21 cellular contexts compared by ENCODE assay signal in the genomic region with DNA sequence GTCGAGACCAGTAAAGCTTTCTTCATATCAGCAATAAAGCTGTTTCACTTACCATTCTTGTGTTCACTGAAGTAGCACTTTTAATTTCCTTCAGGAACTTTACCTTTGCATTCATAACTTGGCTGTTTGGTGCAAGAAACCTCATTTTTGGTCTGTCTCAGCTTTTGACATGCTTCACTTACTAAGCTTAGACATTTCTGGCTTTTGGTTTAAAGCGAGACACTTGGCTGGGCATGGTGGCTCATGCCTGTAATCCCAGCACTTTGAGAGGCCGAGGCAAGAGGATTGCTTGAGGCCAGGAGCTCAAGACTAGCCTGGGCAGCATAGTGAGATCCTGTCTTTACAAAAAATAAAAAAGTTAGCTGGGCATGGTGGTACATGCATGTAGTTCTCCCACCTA. TPM values are rescaled to one million over a fixed set of nuclear protein-coding genes. Genes with fewer than 3 reads are reported as not detected.
DNase-seq lines count a peak whose midpoint lies in the region; ATAC-seq, FAIRE-seq and TF ChIP-seq lines count a peak whose summit lies in the region.
"Had no signal": no experiment of that assay in that cellular context is flagged by ENCODE, and none has a peak within 500 bp of the region (broad histone marks: within the 10 kb centered on the region; RNA-seq: fewer than 3 reads in every experiment).

No MANE protein-coding gene starts in this region.

- H3K4me1 Mint-ChIP-seq in naive thymus-derived CD4-positive, alpha-beta T cell = peaks cover 0 to 93% (median 73%) of the 10 kb centered on the region in 7 donors
- H3K4me1 Mint-ChIP-seq in activated CD4-positive, alpha-beta T cell treated with anti-CD3 and anti-CD28 coated beads, Interleukin-2, amount 10 ng/mL, durations not matched to agents 7 days and 5 days = peaks cover 10% of the 10 kb centered on the region
- peaks cover 22% of the 10 kb centered on the region for H3K4me1 Mint-ChIP-seq in T-helper 17 cell

- TF ChIP-seq CTCF in RWPE1 (conservative IDR thresholded peaks at IDR 0.05; ENCODE audit: low read depth) = no peak

- peaks cover 0 to 3% (median 0%) of the 10 kb centered on the region in 11 donors for H3K9me3 Mint-ChIP-seq in naive thymus-derived CD4-positive, alpha-beta T cell
- peaks cover 4% of the 10 kb centered on the region for H3K9me3 Mint-ChIP-seq in activated CD4-positive, alpha-beta T cell treated with anti-CD3 and anti-CD28 coated beads, Interleukin-2, amount 10 ng/mL, durations not matched to agents 7 days and 5 days

- FAIRE-seq in GM12891 (lab: Jason Lieb, UNC) = no peak

- no peak for TF ChIP-seq POLR2A in GM12891 (IDR thresholded peaks at IDR 0.05; ENCODE audit: low read depth, low read length)

- H3K4me3 ChIP-seq in naive thymus-derived CD4-positive, alpha-beta T cell (ENCODE audit: low read length) = no peak overlapping the region

- CTCF ChIA-PET in RWPE1 (lab: Yijun Ruan, JAX) = interaction anchor here (0.9 kb wide), 1 partner anchor 45 kb away, joined by 4 read pairs; no protein-coding TSS in a partner anchor
- CTCF ChIA-PET in naive thymus-derived CD4-positive, alpha-beta T cell (lab: Charles Lee) = interaction anchor here (1.0 to 2.9 kb wide), 3 partner anchors 12 to 161 kb away, joined by 3 to 12 read pairs (median 3); no protein-coding TSS in a partner anchor
- CTCF ChIA-PET in activated CD4-positive, alpha-beta T cell treated with anti-CD3 and anti-CD28 coated beads, Interleukin-2, amount 10 ng/mL, durations not matched to agents 7 days and 5 days (lab: Charles Lee) = interaction anchor here (0.9 to 1.6 kb wide), 2 partner anchors 35 to 44 kb away, joined by 3 read pairs; no protein-coding TSS in a partner anchor

- POLR2A ChIA-PET in RWPE1 (lab: Yijun Ruan, JAX; ENCODE audit: low non-redundant PET) = no interaction called here
- POLR2A ChIA-PET in naive thymus-derived CD4-positive, alpha-beta T cell (lab: Charles Lee) = interaction anchor here (0.8 to 3.3 kb wide), 4 partner anchors 10 to 17 kb away, joined by 3 to 14 read pairs (median 11); no protein-coding TSS in a partner anchor
- POLR2A ChIA-PET in activated CD4-positive, alpha-beta T cell treated with anti-CD3 and anti-CD28 coated beads, Interleukin-2, amount 10 ng/mL, durations not matched to agents 7 days and 5 days (lab: Charles Lee) = no interaction called here

- H3K9me3 ChIP-seq in naive thymus-derived CD4-positive, alpha-beta T cell (ENCODE audit: control insufficient read depth in 2 of 3, low read length in 3 of 3) = no peaks in the 10 kb centered on the region
- H3K9me3 ChIP-seq in T-helper 17 cell (ENCODE audit: control insufficient read depth, low read length, poor library complexity, severe bottlenecking) = no peaks in the 10 kb centered on the region
- H3K9me3 ChIP-seq: Caco-2 had no signal

- peaks cover 6 to 13% (median 7%) of the 10 kb centered on the region in 3 experiments for H3K36me3 ChIP-seq in naive thymus-derived CD4-positive, alpha-beta T cell (ENCODE audit: control insufficient read depth in 2 of 3, insufficient read depth in 3 of 3, low read length in 3 of 3)

- peaks cover 8 to 40% (median 28%) of the 10 kb centered on the region in 5 donors for H3K36me3 Mint-ChIP-seq in naive thymus-derived CD4-positive, alpha-beta T cell
- peaks cover 20% of the 10 kb centered on the region for H3K36me3 Mint-ChIP-seq in activated CD4-positive, alpha-beta T cell treated with anti-CD3 and anti-CD28 coated beads, Interleukin-2, amount 10 ng/mL, durations not matched to agents 7 days and 5 days (ENCODE audit: low read depth)
- H3K36me3 Mint-ChIP-seq in T-helper 17 cell (ENCODE audit: low read depth) = peaks cover 3% of the 10 kb centered on the region

- H3K27ac Mint-ChIP-seq in naive thymus-derived CD4-positive, alpha-beta T cell = peak overlapping the region in 6 of 9 donors; percentile 12 to 79 (median 46)
- H3K27ac Mint-ChIP-seq in activated CD4-positive, alpha-beta T cell treated with anti-CD3 and anti-CD28 coated beads, Interleukin-2, amount 10 ng/mL, durations not matched to agents 7 days and 5 days = no peak overlapping the region
- H3K27ac Mint-ChIP-seq in T-helper 17 cell = no peak overlapping the region

- DNase-seq in GM12891 (ENCODE audit: insufficient read length, low spot score) (no peak), RWPE1 (ENCODE audit: low spot score) (no peak), midbrain (lab: John Stamatoyannopoulos, UW) (no peak), T-helper 17 cell (no peak)
- no peak for DNase-seq in naive thymus-derived CD4-positive, alpha-beta T cell
- DNase-seq in activated CD4-positive, alpha-beta T cell treated with anti-CD3 and anti-CD28 coated beads, Interleukin-2, amount 10 ng/mL, durations not matched to agents 7 days and 5 days = no peak
- no peak for DNase-seq in activated CD8-positive, alpha-beta memory T cell treated with anti-CD3 and anti-CD28 coated beads, Interleukin-2, amount 50 U/mL, for 48 hours
- DNase-seq: AML-193, Caco-2, GF-D8, H7, IMR-90, NCI-H1417, NCI-H187, NCI-H2227 treated with DMSO at 0.1 percent for 48 hours, NCI-H510A treated with DMSO at 0.1 percent for 48 hours, NCI-H774, OCI-M1, RPMI8226, SIG-M5 had no signal

- intact Hi-C loops in naive thymus-derived CD4-positive, alpha-beta T cell (cut with micrococcal nuclease) = no loop called here

- H3K4me1 ChIP-seq in naive thymus-derived CD4-positive, alpha-beta T cell (ENCODE audit: control insufficient read depth in 2 of 2, insufficient read depth in 2 of 2, low read length in 2 of 2) = peaks cover 0 to 8% of the 10 kb centered on the region in 2 donors
- H3K4me1 ChIP-seq: Caco-2 had no signal

- ATAC-seq in naive thymus-derived CD4-positive, alpha-beta T cell = no peak
- no peak for ATAC-seq in T-helper 17 cell

- H3K27me3 ChIP-seq in naive thymus-derived CD4-positive, alpha-beta T cell (ENCODE audit: control insufficient read depth in 2 of 2, insufficient read depth in 2 of 2, low read length in 2 of 2) = no peaks in the 10 kb centered on the region

- H3K27ac ChIP-seq in RWPE1 = peak overlapping the region; percentile 55
- no peak overlapping the region for H3K27ac ChIP-seq in naive thymus-derived CD4-positive, alpha-beta T cell (ENCODE audit: low read depth, low read length)
- H3K27ac ChIP-seq: HL-60 had no signal

- peaks cover 0 to 26% (median 0%) of the 10 kb centered on the region in 5 donors for H3K27me3 Mint-ChIP-seq in naive thymus-derived CD4-positive, alpha-beta T cell
- H3K27me3 Mint-ChIP-seq in activated CD4-positive, alpha-beta T cell treated with anti-CD3 and anti-CD28 coated beads, Interleukin-2, amount 10 ng/mL, durations not matched to agents 7 days and 5 days = peaks cover 3% of the 10 kb centered on the region
- no peaks in the 10 kb centered on the region for H3K27me3 Mint-ChIP-seq in T-helper 17 cell

- peak overlapping the region in 4 of 10 donors; percentile 27 to 56 (median 44) for H3K4me3 Mint-ChIP-seq in naive thymus-derived CD4-positive, alpha-beta T cell
- no peak overlapping the region for H3K4me3 Mint-ChIP-seq in activated CD4-positive, alpha-beta T cell treated with anti-CD3 and anti-CD28 coated beads, Interleukin-2, amount 10 ng/mL, durations not matched to agents 7 days and 5 days
- no peak overlapping the region for H3K4me3 Mint-ChIP-seq in T-helper 17 cell

TF ChIP-seq in GM12891, 5 proteins besides CTCF, POLR2A, EP300 and RAD21:
- no peak for TF ChIP-seq TAF1 (IDR thresholded peaks at IDR 0.05; ENCODE audit: low read depth, low read length)
- no peak for TF ChIP-seq POLR2AphosphoS5 (IDR thresholded peaks at IDR 0.05; ENCODE audit: low read depth, low read length)
- TF ChIP-seq PAX5 (IDR thresholded peaks at IDR 0.05; ENCODE audit: insufficient read depth, low read length, severe bottlenecking) = peak; percentile 79
- TF ChIP-seq SPI1 (IDR thresholded peaks at IDR 0.05; ENCODE audit: low read depth, low read length) = no peak

RNA-seq across cellular contexts. Expression of a gene that starts 15.8 kb away (rescaled TPM):
- polyA plus RNA-seq in GM12891 (2012; ENCODE audit: low read depth, missing spikeins) = 3.1 TPM
- total RNA-seq in naive thymus-derived CD4-positive, alpha-beta T cell = 10 to 100 TPM in 4 of 5 experiments, 1 to 10 TPM in 1; 5.9 to 90.1 (median 39.2) TPM
- 100 to 1,000 TPM in 1 of 2 donors, 10 to 100 TPM in 1; 90.4 to 100 TPM for polyA plus RNA-seq in naive thymus-derived CD4-positive, alpha-beta T cell
- total RNA-seq in activated CD4-positive, alpha-beta T cell treated with anti-CD3 and anti-CD28 coated beads, Interleukin-2, amount 10 ng/mL, durations not matched to agents 7 days and 5 days = 10 to 100 TPM in 1 of 2 experiments, 1 to 10 TPM in 1; 8.8 to 11.3 TPM
- total RNA-seq in T-helper 17 cell = 10 to 100 TPM; 22.8 to 25.6 TPM

Comparison
In these comparisons a context has a peak if more than half of its experiments do, and no peak if none do; other contexts are left out.
1. H3K27ac Mint-ChIP-seq: peak in naive thymus-derived CD4-positive, alpha-beta T cell (6 of 9); none in activated CD4-positive, alpha-beta T cell treated with anti-CD3 and anti-CD28 coated beads, Interleukin-2, amount 10 ng/mL, durations not matched to agents 7 days and 5 days (single experiment) and T-helper 17 cell (single experiment).